Comparison of ENCODE assay signal across 1 cellular context in genomic region chr10:72260588-72261322, GRCh38.
TF ChIP-seq lines count a peak whose summit lies in the region.

No MANE protein-coding gene starts in this region.

TF ChIP-seq in A549, 52 proteins besides CTCF, POLR2A, EP300 and RAD21 (continued from another document):
- no peak for TF ChIP-seq ATOH8 (CRISPR knock-in tag; IDR thresholded peaks at IDR 0.05; ENCODE audit: low read depth)
- no peak for TF ChIP-seq ESRRA (IDR thresholded peaks at IDR 0.05; ENCODE audit: borderline replicate concordance, low read length)
- TF ChIP-seq ZSCAN20 (CRISPR knock-in tag; IDR thresholded peaks at IDR 0.05), result no peak
- TF ChIP-seq ZFP36 (IDR thresholded peaks at IDR 0.05; ENCODE audit: borderline replicate concordance, partially characterized antibody), result no peak
- peak; percentile 58; the same call in 2 of the 3 replicates for TF ChIP-seq BCL3 (IDR thresholded peaks at IDR 0.05)
- no peak for TF ChIP-seq POLR2AphosphoS2 (conservative IDR thresholded peaks at IDR 0.05; ENCODE audit: low read length)
- TF ChIP-seq CEBPB (IDR thresholded peaks at IDR 0.05), result peak in 1 of 2 experiments; percentile 79; a peak in 2 of 4 replicates
- TF ChIP-seq CHD4 (IDR thresholded peaks at IDR 0.05; ENCODE audit: borderline replicate concordance), result no peak
- TF ChIP-seq MYC (IDR thresholded peaks at IDR 0.05; ENCODE audit: borderline replicate concordance, low read length), result no peak
- no peak for TF ChIP-seq FOXS1 (CRISPR knock-in tag; IDR thresholded peaks at IDR 0.05)
- TF ChIP-seq EHMT2 (IDR thresholded peaks at IDR 0.05; ENCODE audit: low read depth), result no peak
- no peak for TF ChIP-seq ELK1 (IDR thresholded peaks at IDR 0.05; ENCODE audit: low read depth, low read length)
- TF ChIP-seq BHLHE40 (IDR thresholded peaks at IDR 0.05; ENCODE audit: low read depth, low read length), result no peak
- no peak for TF ChIP-seq HOXA7 (CRISPR knock-in tag; IDR thresholded peaks at IDR 0.05)
- TF ChIP-seq JUNB (IDR thresholded peaks at IDR 0.05), result peak; percentile 89
- no peak for TF ChIP-seq REST (IDR thresholded peaks at IDR 0.05)
- peak; percentile 92 to 98; a peak in 4 of 5 replicates for TF ChIP-seq JUN (IDR thresholded peaks at IDR 0.05)
- peak; percentile 98 for TF ChIP-seq GATA3 (IDR thresholded peaks at IDR 0.05; ENCODE audit: borderline replicate concordance)
- no peak for TF ChIP-seq CBX8 (IDR thresholded peaks at IDR 0.05)
- TF ChIP-seq HMGXB4 (CRISPR knock-in tag; IDR thresholded peaks at IDR 0.05; ENCODE audit: borderline replicate concordance), result 0 out of 2 replicates have a peak, but pooled peaks have one; percentile 34
- no peak for TF ChIP-seq RNF2 (IDR thresholded peaks at IDR 0.05; ENCODE audit: borderline replicate concordance, low read depth)
- TF ChIP-seq MAZ (IDR thresholded peaks at IDR 0.05; ENCODE audit: borderline replicate concordance, low read depth, low read length), result peak; percentile 8; the same call in 1 of the 2 replicates
- TF ChIP-seq TP53 (CRISPR knock-in tag; IDR thresholded peaks at IDR 0.05), result peak; percentile 55; the same call in 1 of the 2 replicates
- TF ChIP-seq SMC3 (IDR thresholded peaks at IDR 0.05), result peak; percentile 54
- no peak for TF ChIP-seq HDAC2 (IDR thresholded peaks at IDR 0.05)
- no peak for TF ChIP-seq HOXB5 (CRISPR knock-in tag; IDR thresholded peaks at IDR 0.05)
- no peak for TF ChIP-seq KDM1A (IDR thresholded peaks at IDR 0.05; ENCODE audit: low read depth)
- TF ChIP-seq MAFK (IDR thresholded peaks at IDR 0.05; ENCODE audit: partially characterized antibody), result peak; percentile 100
- peak; percentile 74; the same call in 1 of the 2 replicates for TF ChIP-seq RARB (CRISPR knock-in tag; IDR thresholded peaks at IDR 0.05)
- TF ChIP-seq CBX2 (IDR thresholded peaks at IDR 0.05; ENCODE audit: borderline replicate concordance, low read depth), result no peak
- peak; percentile 90 for TF ChIP-seq PBX3 (IDR thresholded peaks at IDR 0.05)
- TF ChIP-seq KDM5A (IDR thresholded peaks at IDR 0.05), result no peak
- TF ChIP-seq E2F6 (IDR thresholded peaks at IDR 0.05; ENCODE audit: borderline replicate concordance, low read depth), result peak; percentile 55; the same call in 1 of the 2 replicates
- TF ChIP-seq SREBF2 (IDR thresholded peaks at IDR 0.05), result no peak
- TF ChIP-seq ZNF302 (CRISPR knock-in tag; IDR thresholded peaks at IDR 0.05), result no peak
- TF ChIP-seq NPAS2 (CRISPR knock-in tag; IDR thresholded peaks at IDR 0.05; ENCODE audit: borderline replicate concordance), result no peak
- peak; percentile 86 for TF ChIP-seq MAX (IDR thresholded peaks at IDR 0.05)
- no peak for TF ChIP-seq NR3C1 (IDR thresholded peaks at IDR 0.05)
- TF ChIP-seq USF2 (IDR thresholded peaks at IDR 0.05), result no peak
- TF ChIP-seq RCOR1 (IDR thresholded peaks at IDR 0.05; ENCODE audit: low read depth, low read length), result no peak
TF ChIP-seq in A549: peak in this region for 16.
